ENCODE assay signal across 8 cellular contexts in the genomic region with DNA sequence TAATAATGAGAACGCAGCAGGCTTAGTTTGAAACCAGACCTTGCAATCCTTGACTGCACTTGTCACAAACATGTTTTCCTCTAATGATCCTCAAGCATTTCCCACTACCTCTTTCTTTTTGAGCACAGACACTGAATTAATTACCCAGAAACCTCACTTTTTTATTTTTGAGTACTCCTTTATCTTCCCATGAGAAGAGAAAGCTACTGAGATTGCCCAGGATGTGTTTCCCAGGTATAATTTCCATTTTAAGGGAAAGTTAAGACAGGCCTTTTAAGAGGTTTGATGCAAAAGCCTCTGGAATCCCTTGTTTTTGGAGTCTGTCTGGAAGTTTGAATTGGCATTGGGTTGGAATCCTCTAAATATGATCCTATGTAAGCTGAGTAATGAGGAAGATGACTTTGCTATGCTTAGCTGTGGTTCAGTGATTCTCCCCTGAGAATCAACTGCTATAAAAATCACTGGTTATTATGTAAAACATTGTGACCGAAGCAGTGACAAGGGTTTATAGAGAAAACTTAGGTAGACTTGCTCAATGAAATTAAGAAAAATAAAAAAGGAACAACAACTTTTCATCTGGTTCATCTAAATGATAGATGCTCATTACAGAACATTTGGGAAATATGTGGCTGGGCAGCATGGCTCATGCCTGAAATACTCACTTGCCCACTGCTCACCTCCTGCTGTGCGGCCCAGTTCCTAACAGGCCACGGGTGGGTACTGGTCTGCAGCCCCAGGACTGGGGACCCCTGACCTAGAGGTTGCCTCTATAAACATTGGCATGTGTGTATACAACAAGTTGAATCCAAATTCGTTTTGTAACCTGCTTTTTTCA. TPM values are rescaled to one million over a fixed set of nuclear protein-coding genes. Genes with fewer than 3 reads are reported as not detected.
DNase-seq lines count a peak whose midpoint lies in the region; ATAC-seq and TF ChIP-seq lines count a peak whose summit lies in the region.

No MANE protein-coding gene starts in this region.

- POLR2A ChIA-PET in WTC11 (lab: Charles Lee): no interaction called here

- H3K4me3 Mint-ChIP-seq in activated T-cell treated with anti-CD3 and anti-CD28 coated beads, Interleukin-2, amount 50 U/mL, for 72 hours: peak overlapping the region in 1 of 2 donors; percentile 43
- no peak overlapping the region for H3K4me3 Mint-ChIP-seq in WTC11

- peaks cover 0 to 1% of the 10 kb centered on the region in 2 donors for H3K36me3 Mint-ChIP-seq in activated T-cell treated with anti-CD3 and anti-CD28 coated beads, Interleukin-2, amount 50 U/mL, for 72 hours (ENCODE audit: insufficient read depth in 2 of 2)
- no peaks in the 10 kb centered on the region for H3K36me3 Mint-ChIP-seq in WTC11

- CTCF ChIA-PET in WTC11 (lab: Charles Lee): no interaction called here

- peaks cover 0 to 2% of the 10 kb centered on the region in 2 donors for H3K9me3 Mint-ChIP-seq in activated T-cell treated with anti-CD3 and anti-CD28 coated beads, Interleukin-2, amount 50 U/mL, for 72 hours
- no peaks in the 10 kb centered on the region for H3K9me3 Mint-ChIP-seq in WTC11

- H3K27me3 Mint-ChIP-seq in activated T-cell treated with anti-CD3 and anti-CD28 coated beads, Interleukin-2, amount 50 U/mL, for 72 hours (ENCODE audit: low read depth): no peaks in the 10 kb centered on the region
- no peaks in the 10 kb centered on the region for H3K27me3 Mint-ChIP-seq in WTC11 (ENCODE audit: low read depth)

- peak overlapping the region; percentile 65 for H3K27ac Mint-ChIP-seq in activated T-cell treated with anti-CD3 and anti-CD28 coated beads, Interleukin-2, amount 50 U/mL, for 72 hours
- H3K27ac Mint-ChIP-seq in WTC11: peak overlapping the region; percentile 93

- H3K4me1 Mint-ChIP-seq in activated T-cell treated with anti-CD3 and anti-CD28 coated beads, Interleukin-2, amount 50 U/mL, for 72 hours (ENCODE audit: low read depth): peaks cover 85% of the 10 kb centered on the region
- peaks cover 41% of the 10 kb centered on the region for H3K4me1 Mint-ChIP-seq in WTC11

- no peak for TF ChIP-seq CTCF in WTC11 (IDR thresholded peaks at IDR 0.05)

- ATAC-seq in activated T-cell treated with anti-CD3 and anti-CD28 coated beads, Interleukin-2, amount 50 U/mL, for 72 hours (replicated peaks in 1 of 2): no peak
- peak; percentile 43 for ATAC-seq in HG02884 (IDR thresholded peaks at IDR 0.05; ENCODE audit: unreplicated experiment)
- ATAC-seq in WTC11: no peak
- ATAC-seq in left lobe of liver: no peak

- no peak for DNase-seq in activated T-cell treated with anti-CD3 and anti-CD28 coated beads, Interleukin-2, amount 50 U/mL, for 72 hours
- no peak for DNase-seq in activated T-cell treated with anti-CD3 and anti-CD28 coated beads, Interleukin-2, amount 50 U/mL, for 1 hour
- DNase-seq in WTC11 (ENCODE audit: low spot score): no peak
- peak; percentile 60 for DNase-seq in stromal cell of bone marrow (ENCODE audit: low read depth)
- no peak for DNase-seq in left lobe of liver (ENCODE audit: low spot score)
- no peak for DNase-seq in mesenteric fat pad (ENCODE audit: low spot score)
- DNase-seq in GOT3 (lab: John Stamatoyannopoulos, UW): no peak

TF ChIP-seq in WTC11, 78 proteins besides CTCF, POLR2A, EP300 and RAD21:
- TF ChIP-seq FOXP4 (CRISPR knock-in tag; IDR thresholded peaks at IDR 0.05) (no peak), ZSCAN18 (CRISPR knock-in tag; IDR thresholded peaks at IDR 0.05) (no peak), MAX (CRISPR knock-in tag; IDR thresholded peaks at IDR 0.05) (no peak), EMX1 (CRISPR knock-in tag; IDR thresholded peaks at IDR 0.05) (no peak), CDX4 (CRISPR knock-in tag; IDR thresholded peaks at IDR 0.05; ENCODE audit: borderline replicate concordance) (no peak), NFATC4 (CRISPR knock-in tag; IDR thresholded peaks at IDR 0.05) (no peak), NR1H2 (CRISPR knock-in tag; IDR thresholded peaks at IDR 0.05) (no peak), ZNF219 (CRISPR knock-in tag; IDR thresholded peaks at IDR 0.05; ENCODE audit: borderline replicate concordance) (no peak), FOXK1 (CRISPR knock-in tag; IDR thresholded peaks at IDR 0.05) (no peak), AR (CRISPR knock-in tag; IDR thresholded peaks at IDR 0.05) (no peak), ATF3 (CRISPR knock-in tag; conservative IDR thresholded peaks at IDR 0.05) (no peak)

RNA-seq across cellular contexts. Expression of gene RHOH, which starts 10.8 kb away (rescaled TPM):
- total RNA-seq in activated T-cell treated with anti-CD3 and anti-CD28 coated beads, Interleukin-2, amount 50 U/mL, for 72 hours: 100 to 1,000 TPM; 150 to 182 TPM
- total RNA-seq in WTC11 (2021): 3.9 to 8.7 TPM (median 7.4 TPM) in 3 replicates
- 0.70 TPM for total RNA-seq in left lobe of liver
- total RNA-seq in mesenteric fat pad: 3.9 TPM

Comparison
In these comparisons a context has a peak if more than half of its experiments do, and no peak if none do; other contexts are left out.
1. RNA of gene RHOH, which starts 10.8 kb away (total RNA-seq): 150 to 182 TPM in activated T-cell treated with anti-CD3 and anti-CD28 coated beads, Interleukin-2, amount 50 U/mL, for 72 hours; 3.9 to 8.7 TPM in WTC11, 3.9 TPM in mesenteric fat pad (single experiment) and 0.70 TPM in left lobe of liver (single experiment); every median in the first group is over 10 times any median in the second.